In the genomic region with DNA sequence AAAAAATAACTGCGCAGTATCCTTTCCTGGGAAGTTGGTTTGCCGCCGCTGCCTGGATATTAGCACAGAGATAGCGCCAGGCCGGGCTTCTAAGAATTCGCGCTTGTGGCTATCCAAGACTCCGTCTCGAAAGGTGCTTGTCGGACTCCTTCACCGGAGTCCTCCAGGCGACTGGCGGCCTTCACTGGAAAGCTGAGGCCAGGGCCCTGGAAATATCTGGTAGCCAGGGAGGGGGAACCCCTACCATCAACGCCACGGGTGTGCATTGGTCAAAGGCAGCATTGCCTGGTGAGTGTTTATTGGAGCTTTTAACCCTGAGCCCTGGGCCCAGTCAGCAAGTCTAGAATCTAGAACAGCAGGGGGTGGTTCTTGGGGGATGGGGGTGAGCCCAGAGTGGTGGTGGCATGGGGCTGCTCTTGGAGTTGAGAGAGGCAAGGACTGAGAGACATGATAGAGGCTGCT, we compare ENCODE assay signal across 8 cellular contexts. TPM values are rescaled to one million over a fixed set of nuclear protein-coding genes. Genes with fewer than 3 reads are reported as not detected.
DNase-seq lines count a peak whose midpoint lies in the region; ATAC-seq and TF ChIP-seq lines count a peak whose summit lies in the region.

No MANE protein-coding gene starts in this region.

- intact Hi-C loops in adrenal gland (cut with DNase I): no loop called here

- peak; percentile 44 for DNase-seq in GM12865 (ENCODE audit: low read depth)
- DNase-seq in adrenal gland: peak in 3 of 7 donors; percentile 39 to 55 (median 42)
- DNase-seq in iPS-NIHi11 (ENCODE audit: low spot score): peak; percentile 12
- DNase-seq in stimulated activated naive CD4-positive, alpha-beta T cell treated with Interleukin-2 at 50 U/mL for 16 hours (lab: John Stamatoyannopoulos, UW): peak; percentile 46
- no peak for DNase-seq in OCI-M1 (lab: John Stamatoyannopoulos, UW)
- no peak for DNase-seq in HPDE6-E6E7 (ENCODE audit: extremely low spot score)

- ATAC-seq in HG03469 (IDR thresholded peaks at IDR 0.05; ENCODE audit: unreplicated experiment): no peak

- peak overlapping the region; percentile 89 for H3K9ac ChIP-seq in HUES64 (ENCODE audit: low read depth, low read length)

- H3K27ac ChIP-seq in HUES64 (ENCODE audit: low read depth, low read length) (peak overlapping the region; percentile 98), adrenal gland (peak overlapping the region; percentile 68 to 84 (median 78))

- H3K9me3 ChIP-seq in HUES64 (ENCODE audit: insufficient read depth, low read depth, low read length) (no peaks in the 10 kb centered on the region), adrenal gland (replicated peaks in 1 of 3) (no peaks in the 10 kb centered on the region)

- 0% methylated on average over 15 of the region's 15 CpGs for WGBS in HUES64
- WGBS in adrenal gland, 4 donors: 1 to 26% (median 24%) methylated on average over 11 to 15 of the region's 15 CpGs; no CpG with 5 or more reads in 1 of the 4 donors

- H3K4me1 ChIP-seq in HUES64 (ENCODE audit: insufficient read depth, low read length) (peaks cover 10% of the 10 kb centered on the region; the same call in 1 of the 2 replicates), adrenal gland (replicated peaks in 1 of 2) (peaks cover 0 to 8% of the 10 kb centered on the region in 2 donors)

- H3K4me3 ChIP-seq in GM12865 (ENCODE audit: low read depth, low read length) (peak overlapping the region; percentile 80), HUES64 (ENCODE audit: low read length) (peak overlapping the region; percentile 90), adrenal gland (peak overlapping the region in 2 of 4 donors; percentile 49 to 57)

- TF ChIP-seq CTCF in GM12865 (IDR thresholded peaks at IDR 0.05; ENCODE audit: insufficient read depth, low read depth, low read length, missing control alignments) (no peak), adrenal gland (IDR thresholded peaks at IDR 0.05) (no peak)

- no peaks in the 10 kb centered on the region for H3K27me3 ChIP-seq in HUES64 (ENCODE audit: insufficient read depth, low read length)
- no peaks in the 10 kb centered on the region for H3K27me3 ChIP-seq in adrenal gland

- H3K36me3 ChIP-seq in HUES64 (ENCODE audit: insufficient read depth, low read length) (peaks cover 42% of the 10 kb centered on the region), adrenal gland (replicated peaks in 1 of 2) (peaks cover 0 to 23% of the 10 kb centered on the region in 2 donors)

- no peak for TF ChIP-seq POLR2A in adrenal gland (IDR thresholded peaks at IDR 0.05)

RNA-seq across cellular contexts. Expression of a gene that starts 0.6 kb away (rescaled TPM):
- polyA plus RNA-seq in HUES64 (2013, experiment 1 of 2): 101 TPM
- polyA plus RNA-seq in HUES64 (2013, experiment 2 of 2): 88.9 TPM
- total RNA-seq in adrenal gland: 10 to 100 TPM in 3 of 8 donors, 1 to 10 TPM in 5; 3.8 to 13.1 (median 9.3) TPM
- polyA plus RNA-seq in adrenal gland: 10 to 100 TPM in 1 of 3 donors, 1 to 10 TPM in 2; 4.1 to 11.9 (median 4.8) TPM

RNA-seq across cellular contexts. Expression of a gene that starts 7.9 kb away (rescaled TPM):
- 12.1 TPM for polyA plus RNA-seq in HUES64 (2013, experiment 1 of 2)
- 10.3 TPM for polyA plus RNA-seq in HUES64 (2013, experiment 2 of 2)
- total RNA-seq in adrenal gland: 10 to 100 TPM; 29.4 to 59.7 (median 33.2) TPM
- 10 to 100 TPM in 2 of 3 donors, 1 to 10 TPM in 1; 5.1 to 33.5 (median 11.1) TPM for polyA plus RNA-seq in adrenal gland

RNA-seq across cellular contexts. Expression of a gene that starts 21.7 kb away (rescaled TPM):
- 66.9 TPM for polyA plus RNA-seq in HUES64 (2013, experiment 1 of 2)
- polyA plus RNA-seq in HUES64 (2013, experiment 2 of 2): 52.8 TPM
- total RNA-seq in adrenal gland: 100 to 1,000 TPM in 1 of 8 donors, 10 to 100 TPM in 7; 53.1 to 123 (median 82.2) TPM
- 100 to 1,000 TPM; 117 to 316 (median 295) TPM for polyA plus RNA-seq in adrenal gland

RNA-seq across cellular contexts. Expression of a gene that starts 21.8 kb away (rescaled TPM):
- polyA plus RNA-seq in HUES64 (2013, experiment 1 of 2): 52.2 TPM
- polyA plus RNA-seq in HUES64 (2013, experiment 2 of 2): 59.4 TPM
- 10 to 100 TPM; 43.7 to 71.7 (median 56.4) TPM for total RNA-seq in adrenal gland
- 10 to 100 TPM; 25.5 to 93.5 (median 56.9) TPM for polyA plus RNA-seq in adrenal gland

RNA-seq across cellular contexts. Expression of a gene that starts 38.0 kb away (rescaled TPM):
- polyA plus RNA-seq in HUES64 (2013, experiment 1 of 2): 30.9 TPM
- polyA plus RNA-seq in HUES64 (2013, experiment 2 of 2): 30.2 TPM
- 10 to 100 TPM; 39.4 to 67.8 (median 56.7) TPM for total RNA-seq in adrenal gland
- polyA plus RNA-seq in adrenal gland: 10 to 100 TPM; 47.7 to 79.5 (median 52.2) TPM

Comparison
In these comparisons a context has a peak if more than half of its experiments do, and no peak if none do; other contexts are left out.
1. DNase-seq: peak in GM12865 (single experiment), iPS-NIHi11 (single experiment) and stimulated activated naive CD4-positive, alpha-beta T cell treated with Interleukin-2 at 50 U/mL for 16 hours (single experiment); none in OCI-M1 (single experiment) and HPDE6-E6E7 (single experiment).